Comparison of ENCODE assay signal across 16 cellular contexts in the genomic region with DNA sequence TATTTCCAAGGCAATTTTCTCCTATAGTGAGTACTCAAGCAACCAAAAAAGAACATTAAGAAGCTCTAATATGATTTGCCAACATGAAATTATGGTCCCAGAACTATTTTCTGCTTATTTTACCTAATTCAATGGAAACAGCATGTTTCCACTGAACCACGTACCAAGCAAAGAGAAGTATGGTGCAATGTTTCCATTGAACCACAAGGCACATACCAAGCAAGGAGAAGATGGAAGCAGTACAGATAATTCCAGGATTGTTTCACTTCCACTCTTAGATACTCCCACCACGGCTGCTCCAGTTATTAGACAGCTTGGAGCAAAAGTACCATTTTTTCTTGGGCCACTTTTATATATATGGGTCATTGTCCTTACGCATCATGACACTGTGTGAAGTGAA.
DNase-seq lines count a peak whose midpoint lies in the region; FAIRE-seq and TF ChIP-seq lines count a peak whose summit lies in the region.
"Had no signal": no experiment of that assay in that cellular context is flagged by ENCODE, and none has a peak within 500 bp of the region (broad histone marks: within the 10 kb centered on the region; RNA-seq: fewer than 3 reads in every experiment).

No MANE protein-coding gene starts in this region.

- no peaks in the 10 kb centered on the region for H3K27me3 ChIP-seq in GM23248 (replicated peaks; ENCODE audit: insufficient read depth)
- H3K27me3 ChIP-seq in WERI-Rb-1 (ENCODE audit: insufficient read depth, low read depth, severe bottlenecking) = no peaks in the 10 kb centered on the region
- no peaks in the 10 kb centered on the region for H3K27me3 ChIP-seq in H1 (replicated peaks in 1 of 4; ENCODE audit: control insufficient read depth in 3 of 4, extremely low read depth in 1 of 4, insufficient read depth in 3 of 4, low read length in 3 of 4)
- H3K27me3 ChIP-seq: BLaER1 treated with 17β-estradiol and CSF1 and Interleukin-3, amounts not matched to agents 10 nM and 100 nM had no signal

- H4K8ac ChIP-seq in H1 (ENCODE audit: extremely low read depth, insufficient read depth, low read length) = no peak overlapping the region

- H3K4me3 ChIP-seq in GM23248 (no peak overlapping the region), WERI-Rb-1 (ENCODE audit: low read depth, low read length) (no peak overlapping the region), H1 (ENCODE audit: extremely low read depth in 1 of 4, insufficient read depth in 2 of 4, low read depth in 3 of 4, low read length in 4 of 4) (no peak overlapping the region)
- H3K4me3 ChIP-seq: BLaER1 treated with 17β-estradiol and CSF1 and Interleukin-3, amounts not matched to agents 10 nM and 100 nM; HAP-1 had no signal

- no peak overlapping the region for H2BK5ac ChIP-seq in H1 (ENCODE audit: low read depth, low read length)

- H4K5ac ChIP-seq in H1 (ENCODE audit: insufficient read length, low read depth, low read length) = no peak overlapping the region

- no peak for TF ChIP-seq RAD21 in H1 (IDR thresholded peaks at IDR 0.05 in 1 of 2, conservative IDR thresholded peaks at IDR 0.05 in 1 of 2; ENCODE audit: low read depth in 2 of 2, low read length in 2 of 2)

- peak overlapping the region; percentile 16 for H3K14ac ChIP-seq in H1 (ENCODE audit: insufficient read length)

- H3K18ac ChIP-seq in H1 (ENCODE audit: extremely low read depth, low read length) = no peak overlapping the region

- no peak overlapping the region for H2AFZ ChIP-seq in GM23248
- no peak overlapping the region for H2AFZ ChIP-seq in H1 (ENCODE audit: low read length)

- 0 out of 2 replicates have a peak overlapping the region, but pooled peaks have one; percentile 92 for H2BK20ac ChIP-seq in H1 (ENCODE audit: low read length)

- H4K91ac ChIP-seq in H1 (replicated peaks; ENCODE audit: insufficient read length, low read length) = no peak overlapping the region

- 58 to 70% methylated on average over 3 of the region's 3 CpGs for WGBS in GM23248 (ENCODE audit: low coverage in 1 of 2, low lambda C conversion rate in 2 of 2, missing lambda C conversion rate in 2 of 2), 2 experiments
- WGBS in H1 (ENCODE audit: extremely low coverage in 1 of 2, insufficient coverage in 1 of 2, insufficient read length in 1 of 2, insufficient replicate concordance in 2 of 2, low coverage in 1 of 2, low lambda C conversion rate in 2 of 2, missing lambda C conversion rate in 1 of 2), 2 experiments = 79% methylated on average over 3 of the region's 3 CpGs; no CpG with 5 or more reads in 1 of the 2 experiments

- no peaks in the 10 kb centered on the region for H4K20me1 ChIP-seq in GM23248 (ENCODE audit: insufficient read depth)
- H4K20me1 ChIP-seq in H1 (replicated peaks in 1 of 2; ENCODE audit: control insufficient read depth in 1 of 2, insufficient read depth in 2 of 2, low read length in 2 of 2) = no peaks in the 10 kb centered on the region
- H4K20me1 ChIP-seq: BLaER1 treated with 17β-estradiol and CSF1 and Interleukin-3, amounts not matched to agents 10 nM and 100 nM had no signal

- no peaks in the 10 kb centered on the region for H3K23me2 ChIP-seq in H1 (ENCODE audit: low read depth, low read length)

- H3K27ac ChIP-seq in GM23248 = no peak overlapping the region
- no peak overlapping the region for H3K27ac ChIP-seq in WERI-Rb-1
- H3K27ac ChIP-seq in H1 (ENCODE audit: low read depth, low read length) = no peak overlapping the region
- H3K27ac ChIP-seq: BLaER1 treated with 17β-estradiol and CSF1 and Interleukin-3, amounts not matched to agents 10 nM and 100 nM had no signal

- no peak for TF ChIP-seq EP300 in H1 (IDR thresholded peaks at IDR 0.05; ENCODE audit: borderline replicate concordance in 1 of 2, low read depth in 2 of 2, low read length in 2 of 2)

- in situ Hi-C loops in GM23248 (cut with MboI) = no loop called here

- no peak overlapping the region for H2BK12ac ChIP-seq in H1 (ENCODE audit: low read depth, low read length)

- no peak overlapping the region for H3K56ac ChIP-seq in H1 (replicated peaks; ENCODE audit: insufficient read length, low read depth, low read length)

- H3K4me2 ChIP-seq in GM23248 (ENCODE audit: unreplicated experiment) = no peak overlapping the region
- no peak overlapping the region for H3K4me2 ChIP-seq in H1 (ENCODE audit: insufficient read depth in 1 of 2, low read depth in 2 of 2, low read length in 2 of 2)
- H3K4me2 ChIP-seq: BLaER1 treated with 17β-estradiol and CSF1 and Interleukin-3, amounts not matched to agents 10 nM and 100 nM had no signal

- no peak overlapping the region for H3K4ac ChIP-seq in H1 (replicated peaks; ENCODE audit: insufficient read length, low read depth, low read length)

- POLR2A ChIA-PET in H1 (lab: Charles Lee; ENCODE audit: partially characterized antibody) = interaction anchor here (1.4 kb wide), 1 partner anchor 165 kb away, joined by 3 read pairs; no protein-coding TSS in a partner anchor

- no peak overlapping the region for H2BK120ac ChIP-seq in H1 (replicated peaks; ENCODE audit: low read depth, low read length)

- no peak overlapping the region for H2AK5ac ChIP-seq in H1 (ENCODE audit: low read depth, low read length)

- H3K9me3 ChIP-seq in GM23248 (ENCODE audit: low read depth) (no peaks in the 10 kb centered on the region), WERI-Rb-1 (ENCODE audit: severe bottlenecking) (no peaks in the 10 kb centered on the region), H1 (ENCODE audit: insufficient read depth in 2 of 2, low read depth in 1 of 2, low read length in 1 of 2) (no peaks in the 10 kb centered on the region)
- H3K9me3 ChIP-seq: BLaER1 treated with 17β-estradiol and CSF1 and Interleukin-3, amounts not matched to agents 10 nM and 100 nM; HAP-1 had no signal

- H3K79me1 ChIP-seq in H1 (ENCODE audit: low read depth, low read length) = no peaks in the 10 kb centered on the region

- peak; percentile 3 for DNase-seq in GM23248
- no peak for DNase-seq in WERI-Rb-1
- DNase-seq in H1 (ENCODE audit: low read depth in 1 of 2, low spot score in 2 of 2) = no peak
- DNase-seq in iris pigment epithelial cell (ENCODE audit: low read depth) = peak; percentile 8
- no peak for DNase-seq in NCI-H748 (lab: John Stamatoyannopoulos, UW; ENCODE audit: unreplicated experiment)
- no peak for DNase-seq in SHP77 treated with DMSO at 0.1 percent for 48 hours (lab: John Stamatoyannopoulos, UW)
- no peak for DNase-seq in glomerular visceral epithelial cell (ENCODE audit: extremely low spot score)
- DNase-seq in activated CD4-positive, alpha-beta T cell treated with anti-CD3 and anti-CD28 coated beads for 1 hour = no peak
- DNase-seq: 8988T; Calu3; CD8-positive, alpha-beta T cell; DMS79 treated with DMSO at 0.1 percent for 48 hours; GF-D8; GOT3 had no signal

- no peak overlapping the region for H3K23ac ChIP-seq in H1 (ENCODE audit: insufficient read length)

- no peak overlapping the region for H2BK15ac ChIP-seq in H1 (ENCODE audit: low read length)

- TF ChIP-seq POLR2A in H1 (IDR thresholded peaks at IDR 0.05; ENCODE audit: control extremely low read depth in 1 of 2, low read depth in 2 of 2, low read length in 2 of 2) = no peak

- no peaks in the 10 kb centered on the region for H3F3A ChIP-seq in GM23248 (ENCODE audit: insufficient read depth)

- CTCF ChIA-PET in H1 (lab: Charles Lee; ENCODE audit: partially characterized antibody) = interaction anchor here (1.0 kb wide), 1 partner anchor 17 kb away, joined by 3 read pairs; no protein-coding TSS in a partner anchor

- H3K9ac ChIP-seq in GM23248 (no peak overlapping the region), H1 (replicated peaks in 1 of 4; ENCODE audit: extremely low read depth in 1 of 4, low read depth in 3 of 4, low read length in 3 of 4) (no peak overlapping the region)
- H3K9ac ChIP-seq: BLaER1 treated with 17β-estradiol and CSF1 and Interleukin-3, amounts not matched to agents 10 nM and 100 nM had no signal

- H3K4me1 ChIP-seq in GM23248 (ENCODE audit: insufficient read depth) (no peaks in the 10 kb centered on the region), H1 (replicated peaks in 1 of 4; ENCODE audit: control insufficient read depth in 3 of 4, insufficient read depth in 4 of 4, low read length in 3 of 4) (no peaks in the 10 kb centered on the region)
- H3K4me1 ChIP-seq: BLaER1 treated with 17β-estradiol and CSF1 and Interleukin-3, amounts not matched to agents 10 nM and 100 nM had no signal

- TF ChIP-seq CTCF in WERI-Rb-1 (IDR thresholded peaks at IDR 0.05; ENCODE audit: low read depth, low read length) (0 out of 2 replicates have a peak, but pooled peaks have one; percentile 3), H1 (IDR thresholded peaks at IDR 0.05; ENCODE audit: control extremely low read depth in 1 of 3, insufficient read depth in 1 of 3, low read depth in 1 of 3, low read length in 3 of 3) (no peak)

- H3K36me3 ChIP-seq in GM23248 (ENCODE audit: low read depth) (no peaks in the 10 kb centered on the region), WERI-Rb-1 (no peaks in the 10 kb centered on the region), H1 (ENCODE audit: control insufficient read depth in 2 of 4, insufficient read depth in 4 of 4, low read length in 3 of 4) (no peaks in the 10 kb centered on the region)
- H3K36me3 ChIP-seq: BLaER1 treated with 17β-estradiol and CSF1 and Interleukin-3, amounts not matched to agents 10 nM and 100 nM; HAP-1 had no signal

- H3K79me2 ChIP-seq in GM23248 (ENCODE audit: insufficient read depth) (no peaks in the 10 kb centered on the region), H1 (ENCODE audit: control insufficient read depth in 1 of 2, insufficient read depth in 2 of 2, low read length in 2 of 2) (no peaks in the 10 kb centered on the region)

- H3K9me2 ChIP-seq in GM23248 (ENCODE audit: insufficient read depth) = no peaks in the 10 kb centered on the region

- FAIRE-seq in H1 (lab: Jason Lieb, UNC) = no peak

TF ChIP-seq in H1, 55 proteins besides CTCF, POLR2A, EP300 and RAD21 (continues in another document):
- TF ChIP-seq SP1 (IDR thresholded peaks at IDR 0.05; ENCODE audit: low read depth, low read length) = no peak
- TF ChIP-seq, protein P1, sequence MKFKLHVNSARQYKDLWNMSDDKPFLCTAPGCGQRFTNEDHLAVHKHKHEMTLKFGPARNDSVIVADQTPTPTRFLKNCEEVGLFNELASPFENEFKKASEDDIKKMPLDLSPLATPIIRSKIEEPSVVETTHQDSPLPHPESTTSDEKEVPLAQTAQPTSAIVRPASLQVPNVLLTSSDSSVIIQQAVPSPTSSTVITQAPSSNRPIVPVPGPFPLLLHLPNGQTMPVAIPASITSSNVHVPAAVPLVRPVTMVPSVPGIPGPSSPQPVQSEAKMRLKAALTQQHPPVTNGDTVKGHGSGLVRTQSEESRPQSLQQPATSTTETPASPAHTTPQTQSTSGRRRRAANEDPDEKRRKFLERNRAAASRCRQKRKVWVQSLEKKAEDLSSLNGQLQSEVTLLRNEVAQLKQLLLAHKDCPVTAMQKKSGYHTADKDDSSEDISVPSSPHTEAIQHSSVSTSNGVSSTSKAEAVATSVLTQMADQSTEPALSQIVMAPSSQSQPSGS (IDR thresholded peaks at IDR 0.05; ENCODE audit: low read length) = no peak
- TF ChIP-seq SUZ12 (IDR thresholded peaks at IDR 0.05; ENCODE audit: low read length) = no peak
- TF ChIP-seq MAFK (IDR thresholded peaks at IDR 0.05; ENCODE audit: low read depth, low read length) = no peak
- TF ChIP-seq SRF (IDR thresholded peaks at IDR 0.05; ENCODE audit: low read depth, low read length) = no peak
- no peak for TF ChIP-seq CBX5 (IDR thresholded peaks at IDR 0.05; ENCODE audit: low read depth, low read length)
- TF ChIP-seq BACH1 (IDR thresholded peaks at IDR 0.05; ENCODE audit: low read length) = no peak

Comparison
In these comparisons a context has a peak if more than half of its experiments do, and no peak if none do; other contexts are left out.
1. DNase-seq: peak in GM23248 (single experiment) and iris pigment epithelial cell (single experiment); none in WERI-Rb-1 (single experiment), H1 (0 of 2), NCI-H748 (single experiment), SHP77 treated with DMSO at 0.1 percent for 48 hours (single experiment), glomerular visceral epithelial cell (single experiment) and activated CD4-positive, alpha-beta T cell treated with anti-CD3 and anti-CD28 coated beads for 1 hour (single experiment).